Comparison of ENCODE assay signal across 35 cellular contexts in genomic region chr2:165970663-165971062, GRCh38. TPM values are rescaled to one million over a fixed set of nuclear protein-coding genes. Genes with fewer than 3 reads are reported as not detected.
DNase-seq lines count a peak whose midpoint lies in the region; ATAC-seq, FAIRE-seq and TF ChIP-seq lines count a peak whose summit lies in the region.
"Had no signal": no experiment of that assay in that cellular context is flagged by ENCODE, and none has a peak within 500 bp of the region (broad histone marks: within the 10 kb centered on the region; RNA-seq: fewer than 3 reads in every experiment).

No MANE protein-coding gene starts in this region.

- no peak overlapping the region for H3K27ac ChIP-seq in H9 (ENCODE audit: insufficient read length, low read depth, low read length)
- no peak overlapping the region for H3K27ac ChIP-seq in OCI-LY7 (ENCODE audit: low read depth, low read length, poor library complexity, severe bottlenecking)
- no peak overlapping the region for H3K27ac ChIP-seq in kidney (ENCODE audit: low read depth in 2 of 2, low read length in 2 of 2)
- no peak overlapping the region for H3K27ac ChIP-seq in CD8-positive, alpha-beta T cell (ENCODE audit: low read depth, low read length)
- no peak overlapping the region for H3K27ac ChIP-seq in aorta (ENCODE audit: low read depth in 1 of 2, low read length in 2 of 2)
- H3K27ac ChIP-seq: 22Rv1, hepatocyte, pancreas, right atrium auricular region, spleen, testis had no signal

- CTCF ChIA-PET in OCI-LY7 (lab: Charles Lee; ENCODE audit: unreplicated experiment), result no interaction called here
- CTCF ChIA-PET in CD8-positive, alpha-beta T cell (lab: Charles Lee), result no interaction called here

- H3K4me1 Mint-ChIP-seq in H9, result no peaks in the 10 kb centered on the region
- H3K4me1 Mint-ChIP-seq in CD8-positive, alpha-beta T cell (ENCODE audit: low read depth), result no peaks in the 10 kb centered on the region
- H3K4me1 Mint-ChIP-seq: nephron progenitor cell had no signal

- H2BK20ac ChIP-seq in H9 (ENCODE audit: low read depth, low read length, poor library complexity, severe bottlenecking), result no peak overlapping the region

- H2BK15ac ChIP-seq in H9 (ENCODE audit: low read depth, low read length), result no peak overlapping the region

- H4K5ac ChIP-seq in H9 (ENCODE audit: insufficient read length, low read depth, low read length), result no peak overlapping the region

- H3K27ac Mint-ChIP-seq in H9, result no peak overlapping the region
- H3K27ac Mint-ChIP-seq in CD8-positive, alpha-beta T cell, result no peak overlapping the region
- H3K27ac Mint-ChIP-seq: activated naive CD8-positive, alpha-beta T cell; nephron progenitor cell; stimulated activated naive CD8-positive, alpha-beta T cell treated with anti-CD3 and anti-CD28 coated beads, Interleukin-15, Interleukin-2, amounts not matched to agents 100 ng/mL and 50 ng/mL, for 24 hours had no signal

- no peaks in the 10 kb centered on the region for H3K9me2 ChIP-seq in OCI-LY7 (ENCODE audit: insufficient read depth, low read length)

- BruUV-seq in OCI-LY7 (replicated peaks; lab: Mats Ljungman, UMichigan), result no TSS peak

- no peaks in the 10 kb centered on the region for H3K4me1 ChIP-seq in H9 (ENCODE audit: insufficient read depth, low read length)
- no peaks in the 10 kb centered on the region for H3K4me1 ChIP-seq in OCI-LY7 (ENCODE audit: insufficient read depth, low read length, poor library complexity, severe bottlenecking)
- H3K4me1 ChIP-seq in kidney (ENCODE audit: control insufficient read depth in 1 of 2, insufficient read depth in 1 of 2, low read depth in 1 of 2, low read length in 2 of 2), result no peaks in the 10 kb centered on the region
- no peaks in the 10 kb centered on the region for H3K4me1 ChIP-seq in CD8-positive, alpha-beta T cell (ENCODE audit: insufficient read depth, low read length)
- H3K4me1 ChIP-seq in aorta (ENCODE audit: control insufficient read depth in 1 of 2, insufficient read depth in 2 of 2, low read length in 2 of 2), result no peaks in the 10 kb centered on the region
- H3K4me1 ChIP-seq: Caco-2, pancreas, right atrium auricular region, spleen, testis had no signal

- no peak overlapping the region for H3K18ac ChIP-seq in H9 (ENCODE audit: insufficient read length, low read depth, low read length)

- no peaks in the 10 kb centered on the region for H3K27me3 Mint-ChIP-seq in H9 (ENCODE audit: low read depth)
- H3K27me3 Mint-ChIP-seq in CD8-positive, alpha-beta T cell (ENCODE audit: low read depth), result peaks cover 29% of the 10 kb centered on the region

- H4K8ac ChIP-seq in H9 (replicated peaks; ENCODE audit: insufficient read length, low read depth, low read length), result no peak overlapping the region

- no peak for FAIRE-seq in kidney (lab: Jason Lieb, UNC)
- FAIRE-seq: bronchial epithelial cell, colon, pancreas, urothelium cell line had no signal

- WGBS in H9 (ENCODE audit: extremely low coverage, insufficient read length, low lambda C conversion rate), result no CpG with 5 or more reads among the region's 1 CpG
- WGBS in aorta, 2 donors, result 8 to 11% methylated on average over 1 of the region's 1 CpG

- H3K9ac ChIP-seq in H9 (ENCODE audit: extremely low read depth, insufficient read length, low read length), result no peak overlapping the region
- no peak overlapping the region for H3K9ac ChIP-seq in kidney (ENCODE audit: low read length in 2 of 2)

- no peaks in the 10 kb centered on the region for H3K36me3 ChIP-seq in OCI-LY7 (ENCODE audit: insufficient read depth, low read length)
- no peaks in the 10 kb centered on the region for H3K36me3 ChIP-seq in kidney (ENCODE audit: control insufficient read depth in 1 of 2, insufficient read depth in 2 of 2, low read length in 2 of 2)
- H3K36me3 ChIP-seq in CD8-positive, alpha-beta T cell (ENCODE audit: insufficient read depth, low read length), result no peaks in the 10 kb centered on the region
- no peaks in the 10 kb centered on the region for H3K36me3 ChIP-seq in aorta (ENCODE audit: control insufficient read depth in 1 of 2, insufficient read depth in 2 of 2, low read length in 1 of 2)
- H3K36me3 ChIP-seq: pancreas, right atrium auricular region, spleen had no signal

- H3K14ac ChIP-seq in H9 (ENCODE audit: insufficient read depth, low read length), result no peak overlapping the region

- no peaks in the 10 kb centered on the region for H3K23me2 ChIP-seq in H9 (ENCODE audit: insufficient read length, low read depth, low read length, poor library complexity, severe bottlenecking)

- intact Hi-C loops in OCI-LY7 (cut with micrococcal nuclease; ENCODE audit: unreplicated experiment), result no loop called here
- intact Hi-C loops in kidney (cut with DNase I), result no loop called here
- intact Hi-C loops in CD8-positive, alpha-beta T cell (cut with DNase I, micrococcal nuclease), result loop anchor here in 1 of 2 experiments (1.0 kb wide), 1 partner anchor 16 kb away; no protein-coding TSS in a partner anchor
- intact Hi-C loops in aorta (cut with DNase I), result no loop called here

- H3T11ph ChIP-seq in H9 (ENCODE audit: low read length), result no peak overlapping the region

- POLR2A ChIA-PET in OCI-LY7 (lab: Charles Lee), result no interaction called here
- POLR2A ChIA-PET in CD8-positive, alpha-beta T cell (lab: Charles Lee), result no interaction called here

- H3K4me2 ChIP-seq in H9 (ENCODE audit: insufficient read depth, insufficient read length, low read length), result no peak overlapping the region
- H3K4me2 ChIP-seq in OCI-LY7 (ENCODE audit: low read length), result no peak overlapping the region
- H3K4me2 ChIP-seq: hepatocyte had no signal

- H4K20me1 ChIP-seq in H9 (ENCODE audit: control insufficient read depth, insufficient read depth, insufficient read length), result no peaks in the 10 kb centered on the region
- H4K20me1 ChIP-seq in OCI-LY7 (ENCODE audit: insufficient read depth, low read length), result no peaks in the 10 kb centered on the region

- H3K27me3 ChIP-seq in H9 (ENCODE audit: insufficient read depth, low read length), result no peaks in the 10 kb centered on the region
- no peaks in the 10 kb centered on the region for H3K27me3 ChIP-seq in CD8-positive, alpha-beta T cell (ENCODE audit: insufficient read depth, low read length)
- no peaks in the 10 kb centered on the region for H3K27me3 ChIP-seq in aorta (ENCODE audit: control insufficient read depth in 1 of 2, insufficient read depth in 2 of 2, low read length in 1 of 2)
- H3K27me3 ChIP-seq: hepatocyte, pancreas, right atrium auricular region, testis had no signal

- H3K9me3 ChIP-seq in H9 (ENCODE audit: control insufficient read depth, low read depth, low read length) (no peaks in the 10 kb centered on the region), OCI-LY7 (ENCODE audit: low read length) (no peaks in the 10 kb centered on the region), kidney (ENCODE audit: control insufficient read depth in 1 of 2, low read length in 2 of 2) (no peaks in the 10 kb centered on the region), aorta (ENCODE audit: control insufficient read depth, low read length) (no peaks in the 10 kb centered on the region)
- no peaks in the 10 kb centered on the region for H3K9me3 ChIP-seq in CD8-positive, alpha-beta T cell (ENCODE audit: low read length)
- H3K9me3 ChIP-seq: Caco-2, pancreas, right atrium auricular region, spleen, testis had no signal

- no peak overlapping the region for H3K4ac ChIP-seq in H9 (ENCODE audit: low read depth, low read length)

- H2BK5ac ChIP-seq in H9 (ENCODE audit: insufficient read length, low read length), result no peak overlapping the region

- H3K4me3 ChIP-seq in OCI-LY7 (ENCODE audit: low read depth, low read length, poor library complexity, severe bottlenecking) (no peak overlapping the region), kidney (ENCODE audit: low read length in 2 of 2) (no peak overlapping the region), aorta (ENCODE audit: low read length in 2 of 2) (no peak overlapping the region)
- no peak overlapping the region for H3K4me3 ChIP-seq in CD8-positive, alpha-beta T cell (ENCODE audit: low read depth, low read length)
- H3K4me3 ChIP-seq: hepatocyte, pancreas, right atrium auricular region, spleen, testis had no signal

- H2AFZ ChIP-seq in H9 (ENCODE audit: low read length) (no peak overlapping the region), OCI-LY7 (ENCODE audit: low read length) (no peak overlapping the region)
- H2AFZ ChIP-seq: hepatocyte had no signal

- H3K9me3 Mint-ChIP-seq in H9, result no peaks in the 10 kb centered on the region; a peak in 1 of 5 replicates
- H3K9me3 Mint-ChIP-seq in CD8-positive, alpha-beta T cell, result no peaks in the 10 kb centered on the region
- H3K9me3 Mint-ChIP-seq: stimulated activated naive CD8-positive, alpha-beta T cell treated with anti-CD3 and anti-CD28 coated beads, Interleukin-15, Interleukin-2, amounts not matched to agents 100 ng/mL and 50 ng/mL, for 24 hours had no signal

- no peak overlapping the region for H2BK12ac ChIP-seq in H9 (ENCODE audit: insufficient read length, low read depth, low read length)

- H3K36me3 Mint-ChIP-seq in H9 (ENCODE audit: insufficient read depth in 1 of 3, low read depth in 3 of 3), result no peaks in the 10 kb centered on the region; a peak in 2 of 7 replicates
- H3K36me3 Mint-ChIP-seq in CD8-positive, alpha-beta T cell, result no peaks in the 10 kb centered on the region
- H3K36me3 Mint-ChIP-seq: activated naive CD8-positive, alpha-beta T cell had no signal

- H3K4me3 Mint-ChIP-seq in H9, result no peak overlapping the region
- H3K4me3 Mint-ChIP-seq in CD8-positive, alpha-beta T cell, result no peak overlapping the region
- H3K4me3 Mint-ChIP-seq: activated naive CD8-positive, alpha-beta T cell; nephron progenitor cell; stimulated activated naive CD8-positive, alpha-beta T cell treated with anti-CD3 and anti-CD28 coated beads, Interleukin-15, Interleukin-2, amounts not matched to agents 100 ng/mL and 50 ng/mL, for 24 hours had no signal

- ATAC-seq in CD8-positive, alpha-beta T cell, result no peak
- no peak for ATAC-seq in aorta (ENCODE audit: low FRiP score)
- ATAC-seq: left colon had no signal

- peak; percentile 26; the same call in 1 of the 3 replicates for TF ChIP-seq CTCF in H9 (conservative IDR thresholded peaks at IDR 0.05)
- TF ChIP-seq CTCF in OCI-LY7 (conservative IDR thresholded peaks at IDR 0.05; ENCODE audit: low read length), result peak; percentile 34; the same call in 1 of the 2 replicates
- peak; percentile 33 for TF ChIP-seq CTCF in kidney (IDR thresholded peaks at IDR 0.05; ENCODE audit: borderline replicate concordance, extremely low read depth, insufficient read depth)
- TF ChIP-seq CTCF in CD8-positive, alpha-beta T cell (IDR thresholded peaks at IDR 0.05), result no peak

- DNase-seq in DMS53 (lab: John Stamatoyannopoulos, UW) (peak; percentile 25), DMS53 treated with DMSO at 0.1 percent for 48 hours (lab: John Stamatoyannopoulos, UW; ENCODE audit: unreplicated experiment) (no peak), H9 (no peak), OCI-LY7 (ENCODE audit: low spot score) (no peak), kidney (no peak), HPDE6-E6E7 (ENCODE audit: extremely low spot score) (no peak), aorta (no peak)
- no peak for DNase-seq in CD8-positive, alpha-beta T cell
- DNase-seq: activated CD4-positive, alpha-beta T cell treated with anti-CD3 and anti-CD28 coated beads for 4 hours; activated CD8-positive, alpha-beta memory T cell treated with anti-CD3 and anti-CD28 coated beads for 24 hours; activated effector memory CD4-positive, alpha-beta T cell treated with anti-CD3 and anti-CD28 coated beads, Interleukin-2, amount 50 U/mL, for 16 hours; anterior cingulate cortex; C1 segment of cervical spinal cord; Caco-2; DMS79; GDM1; GOT3; left colon; NCI-H1694 treated with DMSO at 0.1 percent for 48 hours; NCI-H2171 treated with DMSO at 0.1 percent for 48 hours; NCI-H510A; nephron progenitor cell; pancreas; spleen; stimulated activated CD4-positive, alpha-beta T cell treated with anti-CD3 and anti-CD28 coated beads, Interleukin-2, amount 100 ng/mL, for 24 hours; stimulated activated CD8-positive, alpha-beta memory T cell treated with anti-CD3 and anti-CD28 coated beads, Interleukin-4, amount 100 ng/mL, for 48 hours; testis had no signal

- no peak overlapping the region for H2BK120ac ChIP-seq in H9 (ENCODE audit: low read depth, low read length, poor library complexity, severe bottlenecking)

- H3K23ac ChIP-seq in H9 (ENCODE audit: insufficient read length, low read depth, low read length), result no peak overlapping the region

- no peak overlapping the region for H3K56ac ChIP-seq in H9 (ENCODE audit: insufficient read length, low read depth, low read length)

- no peak overlapping the region for H4K91ac ChIP-seq in H9 (ENCODE audit: insufficient read length, low read depth, low read length)

- H3K79me1 ChIP-seq in H9 (ENCODE audit: insufficient read depth, low read depth, low read length, poor library complexity, severe bottlenecking), result no peaks in the 10 kb centered on the region

- H2AK5ac ChIP-seq in H9 (ENCODE audit: insufficient read length, low read length), result no peak overlapping the region

- no peaks in the 10 kb centered on the region for H3K79me2 ChIP-seq in H9 (ENCODE audit: insufficient read depth, low read length)
- no peaks in the 10 kb centered on the region for H3K79me2 ChIP-seq in OCI-LY7 (ENCODE audit: insufficient read depth, low read depth, low read length)
- H3K79me2 ChIP-seq: hepatocyte had no signal

RNA-seq across cellular contexts. Expression of gene TTC21B, which starts 17.1 kb away (rescaled TPM):
- total RNA-seq in H9 (2021), result 16.6 and 18.8 TPM in 2 replicates
- 29.8 and 32.6 TPM in 2 replicates for total RNA-seq in OCI-LY7 (2014; rRNA removed; shearing (Covaris generic))
- 26.2 and 31.2 TPM in 2 replicates for total RNA-seq in OCI-LY7 (2022)
- total RNA-seq in kidney, result 15.2 TPM
- 8.4 TPM for polyA plus RNA-seq in kidney (ENCODE audit: insufficient read depth, low read depth, low replicate concordance)
- total RNA-seq in CD8-positive, alpha-beta T cell, result 10 to 100 TPM; 17.9 to 24.2 TPM
- 10 to 100 TPM; 26.3 to 31.8 TPM for total RNA-seq in aorta
- 1 to 10 TPM; 3.1 to 7.4 TPM for polyA plus RNA-seq in aorta
